Comparison of ENCODE assay signal across 33 cellular contexts in genomic region chr20:43304598-43304997, GRCh38.
"Had no signal": no experiment of that assay in that cellular context is flagged by ENCODE, and none has a peak within 500 bp of the region (broad histone marks: within the 10 kb centered on the region; RNA-seq: fewer than 3 reads in every experiment).

No MANE protein-coding gene starts in this region.

- FAIRE-seq: astrocyte, bronchial epithelial cell had no signal

- DNase-seq: activated effector memory CD4-positive, alpha-beta T cell treated with anti-CD3 and anti-CD28 coated beads, Interleukin-2, amount 50 U/mL, for 16 hours; activated effector memory CD4-positive, alpha-beta T cell treated with Interleukin-2 at 50 U/mL for 16 hours; activated gamma-delta T cell; activated gamma-delta T cell treated with Interleukin-2 at 50 U/mL for 16 hours; activated naive CD4-positive, alpha-beta T cell; activated naive CD4-positive, alpha-beta T cell treated with anti-CD3 and anti-CD28 coated beads for 36 hours; activated naive CD4-positive, alpha-beta T cell treated with anti-CD3 and anti-CD28 coated beads, Interleukin-2, amount 10 ng/mL, durations not matched to agents 7 days and 5 days; activated naive CD4-positive, alpha-beta T cell treated with anti-CD3 and anti-CD28 coated beads, Interleukin-2, amount 50 U/mL, for 16 hours; activated naive CD8-positive, alpha-beta T cell treated with anti-CD3 and anti-CD28 coated beads for 36 hours; activated naive CD8-positive, alpha-beta T cell treated with anti-CD3 and anti-CD28 coated beads, Interleukin-2, amount 10 ng/mL, durations not matched to agents 7 days and 5 days; activated naive CD8-positive, alpha-beta T cell treated with anti-CD3 and anti-CD28 coated beads, Interleukin-2, amount 50 U/mL, for 24 hours; activated T-cell treated with anti-CD3 and anti-CD28 coated beads, Interleukin-2, amount 50 U/mL, for 1 hour; activated T-cell treated with anti-CD3 and anti-CD28 coated beads, Interleukin-2, amount 50 U/mL, for 24 hours; activated T-cell treated with anti-CD3 and anti-CD28 coated beads, Interleukin-2, amount 50 U/mL, for 4 hours; activated T-cell treated with anti-CD3 and anti-CD28 coated beads, Interleukin-2, amount 50 U/mL, for 48 hours; activated T-cell treated with anti-CD3 and anti-CD28 coated beads, Interleukin-2, amount 50 U/mL, for 72 hours; adrenal gland; amniotic stem cell; amygdala; anterior cingulate cortex; aorta; body of pancreas; brain microvascular endothelial cell; caudate nucleus; central memory CD4-positive, alpha-beta T cell; cerebellar nuclear complex had no signal

- H3K36me3 ChIP-seq: adrenal gland, ascending aorta, brain microvascular endothelial cell, breast epithelium, cardiac muscle cell had no signal

- H3K27me3 ChIP-seq: adrenal gland, ascending aorta, body of pancreas, brain microvascular endothelial cell, breast epithelium, cardiac muscle cell had no signal

- H3K4me1 ChIP-seq: adrenal gland, ascending aorta, body of pancreas, breast epithelium had no signal

- ATAC-seq: activated naive CD4-positive, alpha-beta T cell treated with anti-CD3 and anti-CD28 coated beads, Interleukin-2, amount 50 U/mL, for 72 hours; activated naive CD8-positive, alpha-beta T cell treated with anti-CD3 and anti-CD28 coated beads, Interleukin-2, amount 50 U/mL, for 24 hours; activated T-cell treated with anti-CD3 and anti-CD28 coated beads, Interleukin-2, amount 50 U/mL, for 4 hours; activated T-cell treated with anti-CD3 and anti-CD28 coated beads, Interleukin-2, amount 50 U/mL, for 72 hours; activated T-helper 17 cell treated with anti-CD3 and anti-CD28 coated beads, Interleukin-2, amount 50 U/mL, for 72 hours; body of pancreas had no signal

- H3K9me3 ChIP-seq: adrenal gland, ascending aorta, body of pancreas, breast epithelium had no signal

- H3K27ac ChIP-seq: adrenal gland, ascending aorta, body of pancreas, brain microvascular endothelial cell, breast epithelium, cardiac muscle cell had no signal

- H3K4me3 ChIP-seq: adrenal gland, ascending aorta, body of pancreas, breast epithelium, cardiac muscle cell had no signal
